ENCODE assay signal across 1 cellular context in the genomic region with DNA sequence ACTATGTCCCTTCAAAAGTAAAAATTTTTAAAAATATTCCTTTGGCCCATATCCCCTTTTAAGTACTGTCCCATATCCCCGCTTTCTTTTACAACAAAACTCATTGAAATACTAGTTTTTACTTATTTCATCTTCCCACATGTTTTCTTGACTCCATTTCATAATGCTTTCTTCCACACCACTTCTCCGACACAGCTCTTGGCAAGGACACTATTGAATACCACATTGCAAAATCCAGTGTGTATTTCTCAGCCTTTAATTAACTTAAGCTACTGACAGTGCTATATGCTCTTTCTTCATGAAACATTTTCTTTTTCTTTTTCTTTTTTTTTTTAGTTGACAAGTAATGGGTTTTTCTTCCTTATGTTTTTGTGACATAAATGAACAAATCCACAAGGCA.
TF ChIP-seq lines count a peak whose summit lies in the region.

No MANE protein-coding gene starts in this region.

TF ChIP-seq in SK-N-SH treated with all-trans-retinoic acid at 6 μM for 48 hours, 23 proteins besides CTCF, POLR2A, EP300 and RAD21 (continued from another document):
- TF ChIP-seq, protein P1, sequence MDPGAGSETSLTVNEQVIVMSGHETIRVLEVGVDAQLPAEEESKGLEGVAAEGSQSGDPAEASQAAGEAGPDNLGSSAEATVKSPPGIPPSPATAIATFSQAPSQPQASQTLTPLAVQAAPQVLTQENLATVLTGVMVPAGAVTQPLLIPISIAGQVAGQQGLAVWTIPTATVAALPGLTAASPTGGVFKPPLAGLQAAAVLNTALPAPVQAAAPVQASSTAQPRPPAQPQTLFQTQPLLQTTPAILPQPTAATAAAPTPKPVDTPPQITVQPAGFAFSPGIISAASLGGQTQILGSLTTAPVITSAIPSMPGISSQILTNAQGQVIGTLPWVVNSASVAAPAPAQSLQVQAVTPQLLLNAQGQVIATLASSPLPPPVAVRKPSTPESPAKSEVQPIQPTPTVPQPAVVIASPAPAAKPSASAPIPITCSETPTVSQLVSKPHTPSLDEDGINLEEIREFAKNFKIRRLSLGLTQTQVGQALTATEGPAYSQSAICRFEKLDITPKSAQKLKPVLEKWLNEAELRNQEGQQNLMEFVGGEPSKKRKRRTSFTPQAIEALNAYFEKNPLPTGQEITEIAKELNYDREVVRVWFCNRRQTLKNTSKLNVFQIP (CRISPR knock-in tag; IDR thresholded peaks at IDR 0.05; ENCODE audit: borderline replicate concordance, low read depth) = no peak
- no peak for TF ChIP-seq ISL1 (CRISPR knock-in tag; IDR thresholded peaks at IDR 0.05)
- TF ChIP-seq ZFP30 (CRISPR knock-in tag; IDR thresholded peaks at IDR 0.05) = no peak
- no peak for TF ChIP-seq TOX (CRISPR knock-in tag; IDR thresholded peaks at IDR 0.05; ENCODE audit: borderline replicate concordance)
- TF ChIP-seq SNAI2 (CRISPR knock-in tag; IDR thresholded peaks at IDR 0.05) = no peak
- TF ChIP-seq OSR1 (CRISPR knock-in tag; IDR thresholded peaks at IDR 0.05) = no peak
- TF ChIP-seq ZFP3 (CRISPR knock-in tag; IDR thresholded peaks at IDR 0.05) = no peak
